8 cellular contexts compared by ENCODE assay signal in the genomic region with DNA sequence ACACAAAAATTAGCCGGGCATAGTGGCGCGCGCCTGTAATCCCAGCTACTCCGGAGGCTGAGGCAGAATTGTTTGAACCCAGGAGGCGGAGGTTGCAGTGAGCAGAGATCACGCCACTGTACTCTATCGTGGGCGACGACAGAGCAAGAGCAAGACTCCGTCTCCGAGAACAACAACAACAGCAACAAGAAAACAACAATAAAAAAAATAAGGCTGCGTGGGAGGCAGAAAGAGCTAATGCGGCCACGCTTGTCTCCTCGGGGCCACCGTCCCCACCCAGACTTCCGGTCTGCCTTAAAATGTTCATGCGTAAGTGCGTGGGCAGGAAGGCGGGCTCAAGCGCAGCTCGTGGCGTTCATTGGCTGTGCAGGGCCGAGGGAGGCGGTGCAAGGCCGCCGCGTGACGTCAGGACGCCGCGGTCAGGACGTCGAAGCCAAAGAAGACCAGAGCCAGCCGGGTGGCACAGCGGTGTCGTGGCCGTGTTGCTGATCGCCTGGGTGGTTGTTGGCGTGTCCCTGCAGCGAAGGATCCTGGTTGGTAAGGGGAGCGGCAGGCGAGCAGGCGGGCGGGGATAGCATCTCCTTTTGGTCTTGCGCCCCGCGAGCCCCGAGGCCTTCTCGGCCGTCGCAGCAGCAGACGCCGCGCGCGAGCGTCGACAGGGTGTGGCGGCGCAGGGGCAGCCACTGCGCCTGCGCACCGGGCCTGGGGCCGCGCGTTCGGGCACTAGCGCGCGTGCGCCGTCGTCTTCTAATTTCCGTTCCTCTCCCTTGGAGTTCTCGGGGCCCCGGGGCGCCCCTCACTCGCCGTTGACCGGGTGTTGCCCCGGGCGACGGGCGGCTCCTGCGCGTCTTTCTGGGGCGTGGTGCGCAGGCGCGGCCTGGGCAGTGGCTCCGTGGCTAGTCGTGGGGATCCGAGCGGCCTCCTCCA. TPM values are rescaled to one million over a fixed set of nuclear protein-coding genes. Genes with fewer than 3 reads are reported as not detected.
A peak's percentile ranks its signal among the peaks of the same experiment; 100 is the strongest.
DNase-seq lines count a peak whose midpoint lies in the region; ATAC-seq and TF ChIP-seq lines count a peak whose summit lies in the region.

LENG8 (plus strand) TSS at position 426 of the 927 bp plus-strand sequence. CDS start 2,146 bp downstream, outside the sequence.

- H3K27me3 ChIP-seq in trophoblast cell (ENCODE audit: insufficient read depth, low read length) (no peaks in the 10 kb centered on the region), transverse colon (no peaks in the 10 kb centered on the region)

- peak within 1 kb of the TSS; percentile 91 for H3K4me2 ChIP-seq in trophoblast cell (ENCODE audit: low read length)

- peak within 1 kb of the TSS; percentile 91 for H3K14ac ChIP-seq in trophoblast cell (ENCODE audit: low read length)

- DNase-seq in GM12864 (ENCODE audit: low read depth) (peak; percentile 96), NCI-H1417 (lab: John Stamatoyannopoulos, UW) (peak; percentile 96 to 97 (median 97)), SW 1271 (lab: John Stamatoyannopoulos, UW) (peak; percentile 70 to 90), Right ventricle myocardium superior (peak; percentile 99), trophoblast cell (peak; percentile 98 to 99), transverse colon (peak; percentile 98)
- DNase-seq in activated naive CD8-positive, alpha-beta T cell treated with anti-CD3 and anti-CD28 coated beads, Interleukin-2, amount 50 U/mL, for 16 hours (ENCODE audit: low read depth, low spot score): peak; percentile 93

- peaks cover 12% of the 10 kb centered on the region for H3K79me1 ChIP-seq in trophoblast cell (ENCODE audit: low read length)

- H3K4ac ChIP-seq in trophoblast cell (ENCODE audit: low read depth, low read length): peak within 1 kb of the TSS; percentile 99

- TF ChIP-seq POLR2A in transverse colon (IDR thresholded peaks at IDR 0.05): peak; percentile 96

- H2BK12ac ChIP-seq in trophoblast cell (ENCODE audit: low read length): no peak within 1 kb of the TSS

- no peaks in the 10 kb centered on the region for H3K9me3 ChIP-seq in trophoblast cell (ENCODE audit: insufficient read depth, low read depth, low read length)
- H3K9me3 ChIP-seq in transverse colon: no peaks in the 10 kb centered on the region

- H3K4me3 ChIP-seq in GM12864 (ENCODE audit: low read depth, low read length) (peak within 1 kb of the TSS; percentile 91), trophoblast cell (ENCODE audit: low read depth, low read length) (peak within 1 kb of the TSS; percentile 89), transverse colon (peak within 1 kb of the TSS; percentile 80 to 99 (median 94))

- no CpG with 5 or more reads among the region's 96 CpGs for WGBS in trophoblast cell (ENCODE audit: extremely low coverage, insufficient coverage, insufficient read length)
- 0% methylated on average over 5 to 58 of the region's 96 CpGs for WGBS in transverse colon (ENCODE audit: low coverage in 1 of 2), 2 donors

- H3K36me3 ChIP-seq in trophoblast cell (ENCODE audit: control insufficient read depth in 1 of 2, insufficient read depth in 2 of 2, low read length in 2 of 2) (peaks cover 31 to 35% of the 10 kb centered on the region in 2 experiments), transverse colon (peaks cover 0 to 25% (median 12%) of the 10 kb centered on the region in 4 donors)

- peak within 1 kb of the TSS; percentile 91 for H4K12ac ChIP-seq in trophoblast cell (ENCODE audit: low read depth, low read length)

- H2AFZ ChIP-seq in trophoblast cell (ENCODE audit: insufficient read depth, low read length, poor library complexity): peak within 1 kb of the TSS; percentile 92

- ATAC-seq in HG02759 (IDR thresholded peaks at IDR 0.05; ENCODE audit: unreplicated experiment) (peak; percentile 90), Right ventricle myocardium superior (ENCODE audit: poor library complexity) (peak; percentile 98)

- peak within 1 kb of the TSS; percentile 92 for H4K8ac ChIP-seq in trophoblast cell (ENCODE audit: low read depth, low read length)

- H2BK5ac ChIP-seq in trophoblast cell (ENCODE audit: low read depth, low read length, poor library complexity): peak within 1 kb of the TSS; percentile 91

- in situ Hi-C loops in transverse colon (cut with MboI; ENCODE audit: low pct_ligation_motif_present in 1 of 4, low pct_unique_long_range_greater_than_20kb in 1 of 4, low sequenced_read_pairs in 3 of 4): no loop called here

- H3K4me1 ChIP-seq in trophoblast cell (ENCODE audit: control insufficient read depth in 1 of 2, insufficient read depth in 2 of 2, low read length in 2 of 2): peaks cover 3 to 7% of the 10 kb centered on the region in 2 experiments
- H3K4me1 ChIP-seq in transverse colon: peaks cover 28 to 48% (median 36%) of the 10 kb centered on the region in 4 donors

- no peak for TF ChIP-seq EP300 in transverse colon (IDR thresholded peaks at IDR 0.05; ENCODE audit: low read depth)

- H2BK120ac ChIP-seq in trophoblast cell (ENCODE audit: insufficient read depth, low read length, poor library complexity): peak within 1 kb of the TSS; percentile 73

- H3K27ac ChIP-seq in trophoblast cell (ENCODE audit: low read depth, low read length) (peak within 1 kb of the TSS; percentile 91), transverse colon (peak within 1 kb of the TSS; percentile 95 to 98 (median 96))

- peak within 1 kb of the TSS; percentile 93 for H3K9ac ChIP-seq in trophoblast cell (ENCODE audit: low read length)

- peaks cover 22% of the 10 kb centered on the region for H3K79me2 ChIP-seq in trophoblast cell (ENCODE audit: control insufficient read depth, insufficient read depth, low read length, poor library complexity)

- H4K91ac ChIP-seq in trophoblast cell (ENCODE audit: low read depth, low read length): peak within 1 kb of the TSS; percentile 96

- no peak within 1 kb of the TSS for H3K23ac ChIP-seq in trophoblast cell (ENCODE audit: low read length)

- H2AK5ac ChIP-seq in trophoblast cell (ENCODE audit: low read length): peak within 1 kb of the TSS; percentile 55

- peak within 1 kb of the TSS; percentile 84 for H3K18ac ChIP-seq in trophoblast cell (ENCODE audit: low read length)

- intact Hi-C loops in Right ventricle myocardium superior (cut with DNase I): no loop called here
- intact Hi-C loops in transverse colon (cut with DNase I; ENCODE audit: low total_unique reads): no loop called here

- TF ChIP-seq CTCF in GM12864 (IDR thresholded peaks at IDR 0.05; ENCODE audit: low read depth, low read length, missing control alignments): no peak
- no peak for TF ChIP-seq CTCF in transverse colon (IDR thresholded peaks at IDR 0.05)

RNA-seq across cellular contexts. Expression of gene LENG8, which starts in this region (rescaled TPM):
- total RNA-seq in Right ventricle myocardium superior: 56.0 TPM
- polyA plus RNA-seq in trophoblast cell (2013): 109 and 112 TPM in 2 replicates
- 1,000 to 10,000 TPM in 1 of 4 donors, 100 to 1,000 TPM in 3; 194 to 1,037 (median 566) TPM for total RNA-seq in transverse colon

Comparison
In these comparisons a context has a peak if more than half of its experiments do, and no peak if none do; other contexts are left out.
1. Peak in every context shown above with its lines: DNase-seq, ATAC-seq, H3K4me3 ChIP-seq and H3K27ac ChIP-seq.